8 cellular contexts compared by ENCODE assay signal in the genomic region with DNA sequence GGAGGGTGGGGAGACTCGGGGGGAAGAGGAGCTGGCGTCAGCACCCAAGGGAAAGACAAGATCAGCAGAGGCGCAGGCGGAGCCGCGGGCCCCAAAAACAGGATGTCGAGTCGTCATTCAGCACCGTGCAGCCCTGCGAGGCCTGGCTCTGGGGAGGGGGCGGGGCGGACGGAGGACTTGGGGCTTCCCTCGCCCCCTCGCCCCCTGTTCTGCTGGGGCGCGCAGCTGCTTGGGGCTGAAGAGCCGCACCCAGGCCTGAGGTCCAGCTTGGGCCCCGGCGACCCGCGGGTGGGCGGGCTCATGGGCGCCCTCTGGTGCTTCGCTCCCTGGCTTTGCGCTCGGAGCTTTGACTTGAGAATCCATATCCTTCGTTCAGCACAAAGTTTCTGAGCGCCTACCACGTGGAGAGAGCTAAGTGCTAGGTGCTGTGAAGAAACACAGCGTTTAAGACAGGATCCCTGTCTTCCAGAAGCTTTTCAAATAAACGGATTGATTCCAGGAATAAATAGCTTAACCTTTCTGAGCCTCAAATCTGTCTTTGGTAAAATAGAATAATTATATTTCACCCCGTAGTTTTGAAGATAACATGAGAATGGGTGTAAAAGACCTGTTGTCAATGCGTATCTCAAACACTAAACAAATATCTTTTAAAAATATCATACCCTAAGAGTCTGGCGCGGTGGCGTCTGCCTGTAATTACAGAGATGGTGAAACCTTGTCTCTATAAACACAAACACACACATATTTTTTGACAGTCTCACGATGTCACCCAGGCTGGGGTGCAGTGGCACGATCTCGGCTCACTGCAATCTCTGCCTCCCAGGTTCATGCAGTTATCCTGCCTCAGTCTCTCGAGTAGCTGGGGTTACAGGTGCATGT. TPM values are rescaled to one million over a fixed set of nuclear protein-coding genes. Genes with fewer than 3 reads are reported as not detected.
DNase-seq lines count a peak whose midpoint lies in the region; ATAC-seq and TF ChIP-seq lines count a peak whose summit lies in the region.

No MANE protein-coding gene starts in this region.

- intact Hi-C loops in ascending aorta (cut with DNase I) = loop anchor here (1.0 kb wide), 1 partner anchor 44 kb away; a partner anchor contains a TSS

- TF ChIP-seq CTCF in ascending aorta (IDR thresholded peaks at IDR 0.05) = peak; percentile 77 to 92 (median 91)

- DNase-seq in stimulated activated CD4-positive, alpha-beta T cell treated with anti-CD3 and anti-CD28 coated beads, Interleukin-15, amount 100 ng/mL, for 1 hour (ENCODE audit: low read depth in 1 of 2, low spot score in 1 of 2) = peak; percentile 85 to 88
- DNase-seq in stimulated activated CD4-positive, alpha-beta T cell treated with anti-CD3 and anti-CD28 coated beads, Interleukin-12 subunit alpha, Interleukin-12 subunit beta, amount 100 ng/mL, for 4 hours = no peak
- peak; percentile 59 for DNase-seq in NCI-H1092 treated with DMSO at 0.1 percent for 48 hours (lab: John Stamatoyannopoulos, UW)
- DNase-seq in SKM-1 treated with dmso at 0.1 percent for 144 hours (lab: John Stamatoyannopoulos, UW; ENCODE audit: unreplicated experiment) = peak; percentile 80
- DNase-seq in ascending aorta (ENCODE audit: low spot score in 2 of 2) = peak; percentile 69 to 90
- DNase-seq in hepatic stellate cell (ENCODE audit: low spot score) = peak; percentile 81

- H3K4me1 ChIP-seq in ascending aorta (peaks cover 2 to 7% of the 10 kb centered on the region in 2 donors), rectal smooth muscle tissue (ENCODE audit: control insufficient read depth, insufficient read depth, low read length) (peaks cover 7% of the 10 kb centered on the region)

- ATAC-seq in HG02678 (IDR thresholded peaks at IDR 0.05; ENCODE audit: unreplicated experiment) = peak; percentile 55

- H3K27ac ChIP-seq in ascending aorta (peak overlapping the region; percentile 97 to 98), rectal smooth muscle tissue (ENCODE audit: low read depth, low read length) (peak overlapping the region; percentile 98)

- peak overlapping the region; percentile 85 for H3K9ac ChIP-seq in rectal smooth muscle tissue (ENCODE audit: low read length)

- H3K27me3 ChIP-seq in ascending aorta (no peaks in the 10 kb centered on the region), rectal smooth muscle tissue (ENCODE audit: control insufficient read depth, insufficient read depth, low read length) (no peaks in the 10 kb centered on the region)

- H3K36me3 ChIP-seq in ascending aorta = no peaks in the 10 kb centered on the region
- H3K36me3 ChIP-seq in rectal smooth muscle tissue (ENCODE audit: control insufficient read depth, insufficient read depth, low read length) = no peaks in the 10 kb centered on the region

- H3K9me3 ChIP-seq in ascending aorta = no peaks in the 10 kb centered on the region

- H3K4me3 ChIP-seq in ascending aorta = peak overlapping the region; percentile 98 to 99
- peak overlapping the region; percentile 74 for H3K4me3 ChIP-seq in rectal smooth muscle tissue (ENCODE audit: low read length)

RNA-seq across cellular contexts. Expression of a gene that starts 0.9 kb away (rescaled TPM):
- 60.7 TPM for total RNA-seq in ascending aorta

RNA-seq across cellular contexts. Expression of a gene that starts 13.8 kb away (rescaled TPM):
- total RNA-seq in ascending aorta = 48.1 TPM

RNA-seq across cellular contexts. Expression of a gene that starts 33.3 kb away (rescaled TPM):
- 7.1 TPM for total RNA-seq in ascending aorta

RNA-seq across cellular contexts. Expression of a gene that starts 44.3 kb away (rescaled TPM):
- total RNA-seq in ascending aorta = 36.3 TPM
